In the genomic region with DNA sequence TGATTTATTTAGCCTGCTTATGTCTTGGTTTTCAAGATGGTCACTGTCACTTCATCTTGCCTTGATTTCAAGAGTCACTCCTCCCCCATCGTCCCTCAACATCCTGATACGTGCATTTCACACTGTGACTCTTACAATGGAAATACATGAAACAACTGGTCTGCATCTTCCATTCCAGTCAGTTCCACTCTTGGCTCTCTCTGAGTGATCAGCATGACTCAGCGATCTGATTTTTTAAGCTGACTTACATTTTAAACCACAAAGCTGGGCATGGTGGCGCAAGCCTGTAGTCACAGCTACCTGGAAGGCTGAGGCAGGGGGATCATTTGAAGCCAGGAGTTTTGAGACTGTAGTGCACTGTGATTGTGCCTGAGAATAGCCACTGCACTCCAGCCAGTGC, we compare ENCODE assay signal across 13 cellular contexts.
A peak's percentile ranks its signal among the peaks of the same experiment; 100 is the strongest.
DNase-seq lines count a peak whose midpoint lies in the region; ATAC-seq and TF ChIP-seq lines count a peak whose summit lies in the region.
"Had no signal": no experiment of that assay in that cellular context is flagged by ENCODE, and none has a peak within 500 bp of the region (broad histone marks: within the 10 kb centered on the region; RNA-seq: fewer than 3 reads in every experiment).

No MANE protein-coding gene starts in this region.

- peaks cover 7 to 53% of the 10 kb centered on the region in 2 donors for H3K4me1 ChIP-seq in ascending aorta
- H3K4me1 ChIP-seq: body of pancreas had no signal

- peaks cover 11% of the 10 kb centered on the region for H3K4me1 Mint-ChIP-seq in progenitor cell of endocrine pancreas (ENCODE audit: low read depth)
- H3K4me1 Mint-ChIP-seq: activated CD4-positive, alpha-beta T cell treated with anti-CD3 and anti-CD28 coated beads, Interleukin-2, amount 10 ng/mL, durations not matched to agents 7 days and 5 days had no signal

- H3K36me3 ChIP-seq in ascending aorta: peaks cover 0 to 8% of the 10 kb centered on the region in 2 donors

- H3K36me3 Mint-ChIP-seq in progenitor cell of endocrine pancreas (ENCODE audit: insufficient read depth): peaks cover 3% of the 10 kb centered on the region

- peak overlapping the region; percentile 70 to 88 for H3K27ac ChIP-seq in ascending aorta
- H3K27ac ChIP-seq: body of pancreas had no signal

- no peak overlapping the region for H3K4me3 Mint-ChIP-seq in progenitor cell of endocrine pancreas (ENCODE audit: low read depth)
- H3K4me3 Mint-ChIP-seq: activated CD4-positive, alpha-beta T cell treated with anti-CD3 and anti-CD28 coated beads, Interleukin-2, amount 10 ng/mL, durations not matched to agents 7 days and 5 days; stimulated activated naive CD8-positive, alpha-beta T cell treated with anti-CD3 and anti-CD28 coated beads, Interleukin-15, Interleukin-2, amounts not matched to agents 100 ng/mL and 50 ng/mL, for 24 hours had no signal

- H3K27me3 Mint-ChIP-seq in progenitor cell of endocrine pancreas: no peaks in the 10 kb centered on the region

- no peaks in the 10 kb centered on the region for H3K27me3 ChIP-seq in ascending aorta
- H3K27me3 ChIP-seq: body of pancreas had no signal

- TF ChIP-seq CTCF in ascending aorta (IDR thresholded peaks at IDR 0.05) (no peak), progenitor cell of endocrine pancreas (IDR thresholded peaks at IDR 0.05; ENCODE audit: unreplicated experiment) (no peak)

- H3K4me3 ChIP-seq in ascending aorta: no peak overlapping the region
- H3K4me3 ChIP-seq: body of pancreas, skin epidermis had no signal

- no peaks in the 10 kb centered on the region for H3K9me3 Mint-ChIP-seq in progenitor cell of endocrine pancreas (ENCODE audit: low read depth)
- H3K9me3 Mint-ChIP-seq: activated CD4-positive, alpha-beta T cell treated with anti-CD3 and anti-CD28 coated beads, Interleukin-2, amount 10 ng/mL, durations not matched to agents 7 days and 5 days; stimulated activated naive CD8-positive, alpha-beta T cell treated with anti-CD3 and anti-CD28 coated beads, Interleukin-15, Interleukin-2, amounts not matched to agents 100 ng/mL and 50 ng/mL, for 24 hours had no signal

- intact Hi-C loops in ascending aorta (cut with DNase I): no loop called here

- ATAC-seq in HG03095 (IDR thresholded peaks at IDR 0.05; ENCODE audit: unreplicated experiment) (no peak), HG02852 (IDR thresholded peaks at IDR 0.05; ENCODE audit: unreplicated experiment) (no peak)
- ATAC-seq: body of pancreas had no signal

- DNase-seq in AG08395 (ENCODE audit: low spot score): peak; percentile 79
- DNase-seq in HS-5 (ENCODE audit: low read depth): peak; percentile 89
- DNase-seq in ascending aorta (ENCODE audit: low spot score in 2 of 2): no peak
- DNase-seq in iris pigment epithelial cell (ENCODE audit: low read depth): peak; percentile 96
- no peak for DNase-seq in progenitor cell of endocrine pancreas (ENCODE audit: low spot score, unreplicated experiment)
- DNase-seq in NCI-H187 (lab: John Stamatoyannopoulos, UW): no peak
- DNase-seq: activated CD4-positive, alpha-beta T cell treated with anti-CD3 and anti-CD28 coated beads, Interleukin-2, amount 10 ng/mL, durations not matched to agents 7 days and 5 days; body of pancreas; DND-41 had no signal

- H3K9me3 ChIP-seq in ascending aorta: no peaks in the 10 kb centered on the region
- H3K9me3 ChIP-seq: body of pancreas had no signal

- H3K27ac Mint-ChIP-seq in progenitor cell of endocrine pancreas: no peak overlapping the region
- H3K27ac Mint-ChIP-seq: activated CD4-positive, alpha-beta T cell treated with anti-CD3 and anti-CD28 coated beads, Interleukin-2, amount 10 ng/mL, durations not matched to agents 7 days and 5 days; stimulated activated naive CD8-positive, alpha-beta T cell treated with anti-CD3 and anti-CD28 coated beads, Interleukin-15, Interleukin-2, amounts not matched to agents 100 ng/mL and 50 ng/mL, for 24 hours had no signal

Comparison
In these comparisons a context has a peak if more than half of its experiments do, and no peak if none do; other contexts are left out.
1. DNase-seq: peak in AG08395 (single experiment), HS-5 (single experiment) and iris pigment epithelial cell (single experiment); none in ascending aorta (0 of 2), progenitor cell of endocrine pancreas (single experiment) and NCI-H187 (0 of 2).